In the genomic region with DNA sequence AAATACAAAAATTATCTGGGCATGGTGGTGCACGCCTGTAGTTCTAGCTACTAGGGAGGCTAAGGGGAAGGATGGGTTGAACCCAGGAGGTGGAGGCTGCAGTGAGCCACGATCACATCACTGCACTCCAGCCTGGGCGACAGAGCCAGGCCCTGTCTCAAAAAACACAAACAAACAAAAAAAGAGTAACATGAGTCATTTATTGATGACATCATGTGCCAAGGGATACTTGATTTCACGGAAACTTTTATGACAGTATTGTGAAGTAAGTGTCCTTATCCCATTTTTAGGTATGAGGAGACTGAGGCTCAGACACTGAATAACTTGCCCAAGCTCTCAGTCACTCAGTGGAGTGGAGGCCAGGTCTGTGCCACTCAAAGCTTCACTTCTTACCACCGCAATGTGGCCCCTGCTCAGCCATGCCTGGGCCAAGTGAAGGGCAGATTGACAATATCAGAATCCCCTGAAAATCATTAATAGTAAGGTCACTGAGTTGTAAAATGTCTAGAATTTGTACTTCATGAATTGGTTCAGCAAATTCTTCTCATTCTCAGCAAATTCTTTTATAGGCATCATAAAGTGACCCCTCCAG, we compare ENCODE assay signal across 25 cellular contexts. TPM values are rescaled to one million over a fixed set of nuclear protein-coding genes. Genes with fewer than 3 reads are reported as not detected.
"Had no signal": no experiment of that assay in that cellular context is flagged by ENCODE, and none has a peak within 500 bp of the region (broad histone marks: within the 10 kb centered on the region; RNA-seq: fewer than 3 reads in every experiment).

No MANE protein-coding gene starts in this region.

- H3K27ac ChIP-seq: left lung, lower lobe of right lung, ovary, right atrium auricular region, spleen, suprapubic skin, thoracic aorta, tibial artery, uterus had no signal

- H3K27me3 ChIP-seq: ovary, right atrium auricular region, uterus had no signal

- H3K36me3 ChIP-seq: left lung, lower lobe of right lung, ovary, right atrium auricular region, spleen, suprapubic skin, thoracic aorta, tibial artery, uterus had no signal

- H3K4me1 ChIP-seq: left lung, lower lobe of right lung, right atrium auricular region, spleen, suprapubic skin, tibial artery, uterus had no signal

- ATAC-seq: left colon; left lung; lower lobe of right lung; sciatic nerve; stimulated activated effector memory CD8-positive, alpha-beta T cell treated with anti-CD3 and anti-CD28 coated beads, Interleukin-12 subunit alpha, Interleukin-12 subunit beta, amount 100 ng/mL, for 72 hours had no signal

- H3K9me3 ChIP-seq: left lung, lower lobe of right lung, ovary, right atrium auricular region, spleen, suprapubic skin, thoracic aorta, tibial artery, uterus had no signal

- H3K4me3 ChIP-seq: left lung, lower lobe of right lung, ovary, right atrium auricular region, spleen, suprapubic skin, thoracic aorta, tibial artery, uterus had no signal

- DNase-seq: hippocampal formation; kidney glomerular epithelial cell; left colon; left lung; lower lobe of right lung; mammary epithelial cell; mesenchymal stem cell; naive B cell; ovary; small intestine; spleen; stimulated activated CD4-positive, alpha-beta T cell treated with anti-CD3 and anti-CD28 coated beads, Interleukin-4, amount 100 ng/mL, for 24 hours; stimulated activated naive CD4-positive, alpha-beta T cell; tibial artery; trophoblast cell; uterus had no signal

RNA-seq across cellular contexts. Expression of a gene that starts 36.5 kb away (rescaled TPM):
- total RNA-seq: left lung; liver; lower lobe of right lung; mammary epithelial cell; natural killer cell treated with Interleukin-12 subunit alpha and Interleukin-12 subunit beta and Interleukin-15 and Interleukin-18, amount 100 ng/mL, for 72 hours; progenitor cell of endocrine pancreas; pulmonary artery endothelial cell; spleen; thoracic aorta had no signal
- polyA plus RNA-seq: liver, mammary epithelial cell had no signal
